ENCODE assay signal across 14 cellular contexts in genomic region chr6:73085362-73085975, GRCh38.
DNase-seq lines count a peak whose midpoint lies in the region; ATAC-seq and TF ChIP-seq lines count a peak whose summit lies in the region.
"Had no signal": no experiment of that assay in that cellular context is flagged by ENCODE, and none has a peak within 500 bp of the region (broad histone marks: within the 10 kb centered on the region; RNA-seq: fewer than 3 reads in every experiment).

No MANE protein-coding gene starts in this region.

- H3K4me1 ChIP-seq in SK-N-SH (ENCODE audit: control insufficient read depth in 1 of 2, insufficient read depth in 2 of 2, low read depth in 1 of 2, low read length in 1 of 2) (peaks cover 0 to under 1% of the 10 kb centered on the region in 2 experiments; a peak in 2 of 4 replicates), neuronal stem cell (ENCODE audit: control insufficient read depth in 2 of 2, insufficient read depth in 1 of 2, low read depth in 1 of 2, low read length in 2 of 2) (peaks cover 0 to 8% of the 10 kb centered on the region in 2 donors)
- H3K4me1 ChIP-seq: sigmoid colon, transverse colon had no signal

- no peak for TF ChIP-seq CTCF in SK-N-SH (IDR thresholded peaks at IDR 0.05)
- TF ChIP-seq CTCF in CD14-positive monocyte (IDR thresholded peaks at IDR 0.05), result no peak

- H3K4me2 ChIP-seq in SK-N-SH (no peak overlapping the region), neuronal stem cell (ENCODE audit: insufficient read depth, low read length, poor library complexity, severe bottlenecking) (no peak overlapping the region)

- no peaks in the 10 kb centered on the region for H3K27me3 Mint-ChIP-seq in CD14-positive monocyte (ENCODE audit: low read depth in 3 of 3)
- no peaks in the 10 kb centered on the region for H3K27me3 Mint-ChIP-seq in activated T-helper 1 cell treated with anti-CD3 and anti-CD28 coated beads, Interleukin-12 subunit alpha, Interleukin-12 subunit beta, Interleukin-2, Interleukin-4 antibody, amounts not matched to agents 30 ng/mL and 10 ng/mL and 1 ng/mL, durations not matched to agents 14 hours and 24 hours and 36 hours (ENCODE audit: insufficient read depth)

- H3K14ac ChIP-seq in neuronal stem cell (ENCODE audit: low read length), result no peak overlapping the region

- H2BK12ac ChIP-seq in neuronal stem cell (ENCODE audit: low read length), result no peak overlapping the region

- H2BK5ac ChIP-seq in neuronal stem cell (ENCODE audit: low read length), result no peak overlapping the region

- peaks cover 0 to 9% of the 10 kb centered on the region in 2 experiments for H3K36me3 ChIP-seq in SK-N-SH (replicated peaks in 1 of 2; ENCODE audit: control insufficient read depth in 1 of 2, insufficient read depth in 2 of 2, low read length in 1 of 2)
- H3K36me3 ChIP-seq in neuronal stem cell (replicated peaks in 1 of 2; ENCODE audit: control insufficient read depth in 2 of 2, insufficient read depth in 2 of 2, low read length in 2 of 2), result no peaks in the 10 kb centered on the region
- H3K36me3 ChIP-seq: sigmoid colon, transverse colon had no signal

- no peaks in the 10 kb centered on the region for H3K36me3 Mint-ChIP-seq in CD14-positive monocyte
- H3K36me3 Mint-ChIP-seq in activated T-helper 1 cell treated with anti-CD3 and anti-CD28 coated beads, Interleukin-12 subunit alpha, Interleukin-12 subunit beta, Interleukin-2, Interleukin-4 antibody, amounts not matched to agents 30 ng/mL and 10 ng/mL and 1 ng/mL, durations not matched to agents 14 hours and 24 hours and 36 hours (ENCODE audit: low read depth), result no peaks in the 10 kb centered on the region

- H2AK5ac ChIP-seq in neuronal stem cell (ENCODE audit: low read depth, low read length), result no peak overlapping the region

- no peak overlapping the region for H3K4ac ChIP-seq in neuronal stem cell (ENCODE audit: low read length)

- no peak overlapping the region for H3K4me3 Mint-ChIP-seq in CD14-positive monocyte
- no peak overlapping the region for H3K4me3 Mint-ChIP-seq in activated T-helper 1 cell treated with anti-CD3 and anti-CD28 coated beads, Interleukin-12 subunit alpha, Interleukin-12 subunit beta, Interleukin-2, Interleukin-4 antibody, amounts not matched to agents 30 ng/mL and 10 ng/mL and 1 ng/mL, durations not matched to agents 14 hours and 24 hours and 36 hours

- intact Hi-C loops in CD14-positive monocyte (cut with micrococcal nuclease), result no loop called here
- intact Hi-C loops in activated T-helper 1 cell treated with anti-CD3 and anti-CD28 coated beads, Interleukin-12 subunit alpha, Interleukin-12 subunit beta, Interleukin-2, Interleukin-4 antibody, amounts not matched to agents 30 ng/mL and 10 ng/mL and 1 ng/mL, durations not matched to agents 14 hours and 24 hours and 36 hours (cut with micrococcal nuclease), result no loop called here

- no peak overlapping the region for H3K9ac ChIP-seq in SK-N-SH
- no peak overlapping the region for H3K9ac ChIP-seq in neuronal stem cell (ENCODE audit: low read depth, low read length, poor library complexity)

- H3K27me3 ChIP-seq in SK-N-SH (ENCODE audit: insufficient read depth) (no peaks in the 10 kb centered on the region), neuronal stem cell (ENCODE audit: control insufficient read depth in 3 of 3, insufficient read depth in 3 of 3, low read depth in 1 of 3, low read length in 3 of 3) (no peaks in the 10 kb centered on the region)
- H3K27me3 ChIP-seq: sigmoid colon, transverse colon had no signal

- H3K9me2 ChIP-seq in SK-N-SH, result no peaks in the 10 kb centered on the region

- H3K9me3 ChIP-seq in SK-N-SH (no peaks in the 10 kb centered on the region), neuronal stem cell (replicated peaks in 1 of 2; ENCODE audit: control insufficient read depth in 2 of 2, insufficient read depth in 1 of 2, low read depth in 1 of 2, low read length in 2 of 2) (no peaks in the 10 kb centered on the region)
- H3K9me3 ChIP-seq: mucosa of descending colon, sigmoid colon, transverse colon had no signal

- WGBS in SK-N-SH (ENCODE audit: low lambda C conversion rate), result 87% methylated on average over 6 of the region's 6 CpGs
- WGBS in neuronal stem cell (ENCODE audit: extremely low coverage in 2 of 2, insufficient read length in 2 of 2, insufficient replicate concordance in 1 of 2), 2 donors, result no CpG with 5 or more reads among the region's 6 CpGs

- no peak overlapping the region for H3K27ac Mint-ChIP-seq in CD14-positive monocyte
- H3K27ac Mint-ChIP-seq in activated T-helper 1 cell treated with anti-CD3 and anti-CD28 coated beads, Interleukin-12 subunit alpha, Interleukin-12 subunit beta, Interleukin-2, Interleukin-4 antibody, amounts not matched to agents 30 ng/mL and 10 ng/mL and 1 ng/mL, durations not matched to agents 14 hours and 24 hours and 36 hours, result no peak overlapping the region

- H2AFZ ChIP-seq in SK-N-SH (ENCODE audit: low read depth) (no peak overlapping the region), neuronal stem cell (ENCODE audit: low read length) (peak overlapping the region; percentile 79)

- H3K79me1 ChIP-seq in neuronal stem cell (ENCODE audit: low read depth, low read length), result no peaks in the 10 kb centered on the region

- H4K8ac ChIP-seq in neuronal stem cell (ENCODE audit: low read depth, low read length), result no peak overlapping the region

- H4K20me1 ChIP-seq in SK-N-SH (ENCODE audit: insufficient read depth), result no peaks in the 10 kb centered on the region

- H3K18ac ChIP-seq in neuronal stem cell (ENCODE audit: low read length), result no peak overlapping the region

- peaks cover 0 to 3% (median 0%) of the 10 kb centered on the region in 7 donors for H3K9me3 Mint-ChIP-seq in CD14-positive monocyte
- no peaks in the 10 kb centered on the region for H3K9me3 Mint-ChIP-seq in activated T-helper 1 cell treated with anti-CD3 and anti-CD28 coated beads, Interleukin-12 subunit alpha, Interleukin-12 subunit beta, Interleukin-2, Interleukin-4 antibody, amounts not matched to agents 30 ng/mL and 10 ng/mL and 1 ng/mL, durations not matched to agents 14 hours and 24 hours and 36 hours

- TF ChIP-seq RAD21 in SK-N-SH (IDR thresholded peaks at IDR 0.05; ENCODE audit: low read length), result no peak

- no peak for TF ChIP-seq EP300 in SK-N-SH (IDR thresholded peaks at IDR 0.05; ENCODE audit: borderline replicate concordance in 1 of 2, low read depth in 1 of 2, low read length in 1 of 2)

- H3K4me3 ChIP-seq in SK-N-SH (ENCODE audit: low read depth in 2 of 2, low read length in 1 of 2), result no peak overlapping the region
- H3K4me3 ChIP-seq in neuronal stem cell (ENCODE audit: low read length in 2 of 2), result no peak overlapping the region
- H3K4me3 ChIP-seq: mucosa of descending colon, sigmoid colon, transverse colon had no signal

- no peak overlapping the region; a peak in 1 of 4 replicates for H3K27ac ChIP-seq in SK-N-SH (ENCODE audit: low read depth in 2 of 2, low read length in 1 of 2)
- peak overlapping the region; percentile 47 for H3K27ac ChIP-seq in neuronal stem cell (replicated peaks; ENCODE audit: low read length)
- H3K27ac ChIP-seq: sigmoid colon, transverse colon had no signal

- CTCF ChIA-PET in SK-N-SH (lab: Yijun Ruan, JAX), result interaction anchor here (1.1 kb wide), 1 partner anchor 203 kb away, joined by 3 read pairs; no protein-coding TSS in a partner anchor

- no peak for DNase-seq in SK-N-SH
- DNase-seq in neuronal stem cell (ENCODE audit: low spot score), result peak; percentile 65
- no peak for DNase-seq in CD14-positive monocyte (ENCODE audit: low spot score)
- DNase-seq in activated T-helper 1 cell treated with anti-CD3 and anti-CD28 coated beads, Interleukin-12 subunit alpha, Interleukin-12 subunit beta, Interleukin-2, Interleukin-4 antibody, amounts not matched to agents 30 ng/mL and 10 ng/mL and 1 ng/mL, durations not matched to agents 14 hours and 24 hours and 36 hours (ENCODE audit: low spot score), result no peak
- no peak for DNase-seq in cerebellum (ENCODE audit: low spot score)
- DNase-seq: hippocampal formation, KG1, mucosa of descending colon, RPMI8226, sigmoid colon, transverse colon had no signal

- H3K79me2 ChIP-seq in SK-N-SH (ENCODE audit: insufficient read depth), result no peaks in the 10 kb centered on the region

- H3K23ac ChIP-seq in neuronal stem cell (ENCODE audit: low read depth, low read length, poor library complexity), result no peak overlapping the region

- peak; percentile 61 for ATAC-seq in GM18907 (IDR thresholded peaks at IDR 0.05; ENCODE audit: unreplicated experiment)
- ATAC-seq in HG02678 (IDR thresholded peaks at IDR 0.05; ENCODE audit: unreplicated experiment), result peak; percentile 62
- ATAC-seq in GM19467 (IDR thresholded peaks at IDR 0.05; ENCODE audit: unreplicated experiment), result no peak
- ATAC-seq: mucosa of descending colon had no signal

- POLR2A ChIA-PET in SK-N-SH (lab: Yijun Ruan, JAX), result no interaction called here

- H2BK15ac ChIP-seq in neuronal stem cell (ENCODE audit: low read length), result no peak overlapping the region

- H2BK120ac ChIP-seq in neuronal stem cell (ENCODE audit: low read depth, low read length), result no peak overlapping the region

- no peak overlapping the region for H4K91ac ChIP-seq in neuronal stem cell (ENCODE audit: low read depth, low read length, poor library complexity)

- peaks cover 3% of the 10 kb centered on the region for H3F3A ChIP-seq in SK-N-SH (replicated peaks; ENCODE audit: insufficient read depth)

- H3K4me1 Mint-ChIP-seq in CD14-positive monocyte, result no peaks in the 10 kb centered on the region
- H3K4me1 Mint-ChIP-seq in activated T-helper 1 cell treated with anti-CD3 and anti-CD28 coated beads, Interleukin-12 subunit alpha, Interleukin-12 subunit beta, Interleukin-2, Interleukin-4 antibody, amounts not matched to agents 30 ng/mL and 10 ng/mL and 1 ng/mL, durations not matched to agents 14 hours and 24 hours and 36 hours (ENCODE audit: low read depth), result peaks cover 5% of the 10 kb centered on the region

TF ChIP-seq in SK-N-SH, 30 proteins besides CTCF, POLR2A, EP300 and RAD21:
- no peak for TF ChIP-seq RFX5 (IDR thresholded peaks at IDR 0.05; ENCODE audit: low read length)
- TF ChIP-seq POLR2AphosphoS5 (IDR thresholded peaks at IDR 0.05; ENCODE audit: low read depth, low read length), result no peak
- TF ChIP-seq TCF12 (IDR thresholded peaks at IDR 0.05), result peak; percentile 59; the same call in 1 of the 2 replicates
- TF ChIP-seq, protein P1, sequence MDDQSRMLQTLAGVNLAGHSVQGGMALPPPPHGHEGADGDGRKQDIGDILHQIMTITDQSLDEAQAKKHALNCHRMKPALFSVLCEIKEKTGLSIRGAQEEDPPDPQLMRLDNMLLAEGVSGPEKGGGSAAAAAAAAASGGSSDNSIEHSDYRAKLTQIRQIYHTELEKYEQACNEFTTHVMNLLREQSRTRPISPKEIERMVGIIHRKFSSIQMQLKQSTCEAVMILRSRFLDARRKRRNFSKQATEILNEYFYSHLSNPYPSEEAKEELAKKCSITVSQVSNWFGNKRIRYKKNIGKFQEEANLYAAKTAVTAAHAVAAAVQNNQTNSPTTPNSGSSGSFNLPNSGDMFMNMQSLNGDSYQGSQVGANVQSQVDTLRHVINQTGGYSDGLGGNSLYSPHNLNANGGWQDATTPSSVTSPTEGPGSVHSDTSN (IDR thresholded peaks at IDR 0.05), result peak; percentile 35
